8 cellular contexts compared by ENCODE assay signal in genomic region chr2:232418466-232419244, GRCh38. TPM values are rescaled to one million over a fixed set of nuclear protein-coding genes. Genes with fewer than 3 reads are reported as not detected.
DNase-seq lines count a peak whose midpoint lies in the region; ATAC-seq, FAIRE-seq and TF ChIP-seq lines count a peak whose summit lies in the region.

No MANE protein-coding gene starts in this region.

- 7% methylated on average over 37 of the region's 49 CpGs; no CpG with 5 or more reads in 1 of the 2 experiments for WGBS in H1 (ENCODE audit: extremely low coverage in 1 of 2, insufficient coverage in 1 of 2, insufficient read length in 1 of 2, insufficient replicate concordance in 2 of 2, low coverage in 1 of 2, low lambda C conversion rate in 2 of 2, missing lambda C conversion rate in 1 of 2), 2 experiments

- H3K9me3 ChIP-seq in H1 (ENCODE audit: insufficient read depth in 2 of 2, low read depth in 1 of 2, low read length in 1 of 2) = no peaks in the 10 kb centered on the region

- peaks cover 8 to 55% (median 32%) of the 10 kb centered on the region in 4 experiments for H3K36me3 ChIP-seq in H1 (ENCODE audit: control insufficient read depth in 2 of 4, insufficient read depth in 4 of 4, low read length in 3 of 4)

- TF ChIP-seq EP300 in H1 (IDR thresholded peaks at IDR 0.05; ENCODE audit: borderline replicate concordance in 1 of 2, low read depth in 2 of 2, low read length in 2 of 2) = no peak

- peak overlapping the region; percentile 41 for H3K4ac ChIP-seq in H1 (replicated peaks; ENCODE audit: insufficient read length, low read depth, low read length)

- H2BK20ac ChIP-seq in H1 (ENCODE audit: low read length) = no peak overlapping the region

- POLR2A ChIA-PET in H1 (lab: Charles Lee; ENCODE audit: partially characterized antibody) = interaction anchor here (0.7 to 7.0 kb wide), 12 partner anchors 8 to 95 kb away, joined by 3 to 57 read pairs (median 4); partner anchors contain the start of gene ALPG

- H4K91ac ChIP-seq in H1 (replicated peaks; ENCODE audit: insufficient read length, low read length) = peak overlapping the region; percentile 34

- H3K14ac ChIP-seq in H1 (ENCODE audit: insufficient read length) = no peak overlapping the region

- peak overlapping the region; percentile 88; the same call in 1 of the 2 replicates for H2BK15ac ChIP-seq in H1 (ENCODE audit: low read length)

- H3K27ac ChIP-seq in H1 (ENCODE audit: low read depth, low read length) = no peak overlapping the region

- peak overlapping the region; percentile 69 to 95 (median 76) for H3K4me3 ChIP-seq in H1 (ENCODE audit: extremely low read depth in 1 of 4, insufficient read depth in 2 of 4, low read depth in 3 of 4, low read length in 4 of 4)

- H3K56ac ChIP-seq in H1 (replicated peaks; ENCODE audit: insufficient read length, low read depth, low read length) = no peak overlapping the region

- no peak overlapping the region for H2AK5ac ChIP-seq in H1 (ENCODE audit: low read depth, low read length)

- peaks cover 5 to 13% of the 10 kb centered on the region in 2 experiments for H4K20me1 ChIP-seq in H1 (replicated peaks in 1 of 2; ENCODE audit: control insufficient read depth in 1 of 2, insufficient read depth in 2 of 2, low read length in 2 of 2)

- ATAC-seq in HG03354 (IDR thresholded peaks at IDR 0.05; ENCODE audit: poor library complexity, severe bottlenecking, unreplicated experiment) = no peak

- TF ChIP-seq CTCF in H1 (IDR thresholded peaks at IDR 0.05; ENCODE audit: control extremely low read depth in 1 of 3, insufficient read depth in 1 of 3, low read depth in 1 of 3, low read length in 3 of 3) = no peak

- H3K79me2 ChIP-seq in H1 (ENCODE audit: control insufficient read depth in 1 of 2, insufficient read depth in 2 of 2, low read length in 2 of 2) = peaks cover 0 to 44% of the 10 kb centered on the region in 2 experiments; a peak in 2 of 4 replicates

- CTCF ChIA-PET in H1 (lab: Charles Lee; ENCODE audit: partially characterized antibody) = interaction anchor here (0.7 to 9.8 kb wide), 14 partner anchors 8 to 392 kb away, joined by 3 to 80 read pairs (median 6); partner anchors contain the start of gene PRSS56

- intact Hi-C loops in posterior vena cava (cut with DNase I) = no loop called here

- peak overlapping the region; percentile 60 to 67 (median 62); a peak in 6 of 7 replicates for H3K9ac ChIP-seq in H1 (replicated peaks in 1 of 4; ENCODE audit: extremely low read depth in 1 of 4, low read depth in 3 of 4, low read length in 3 of 4)

- no peak for TF ChIP-seq RAD21 in H1 (IDR thresholded peaks at IDR 0.05 in 1 of 2, conservative IDR thresholded peaks at IDR 0.05 in 1 of 2; ENCODE audit: low read depth in 2 of 2, low read length in 2 of 2)

- H2BK120ac ChIP-seq in H1 (replicated peaks; ENCODE audit: low read depth, low read length) = no peak overlapping the region

- H3K23ac ChIP-seq in H1 (ENCODE audit: insufficient read length) = no peak overlapping the region

- H3K27me3 ChIP-seq in H1 (replicated peaks in 1 of 4; ENCODE audit: control insufficient read depth in 3 of 4, extremely low read depth in 1 of 4, insufficient read depth in 3 of 4, low read length in 3 of 4) = peaks cover 12 to 40% (median 36%) of the 10 kb centered on the region in 4 experiments

- H3K79me1 ChIP-seq in H1 (ENCODE audit: low read depth, low read length) = peaks cover 4% of the 10 kb centered on the region

- peak overlapping the region; percentile 75; the same call in 1 of the 2 replicates for H2BK12ac ChIP-seq in H1 (ENCODE audit: low read depth, low read length)

- H4K5ac ChIP-seq in H1 (ENCODE audit: insufficient read length, low read depth, low read length) = peak overlapping the region; percentile 18

- FAIRE-seq in H1 (lab: Jason Lieb, UNC) = no peak

- no peak for TF ChIP-seq POLR2A in H1 (IDR thresholded peaks at IDR 0.05; ENCODE audit: control extremely low read depth in 1 of 2, low read depth in 2 of 2, low read length in 2 of 2)

- H3K4me1 ChIP-seq in H1 (replicated peaks in 1 of 4; ENCODE audit: control insufficient read depth in 3 of 4, insufficient read depth in 4 of 4, low read length in 3 of 4) = peaks cover 4 to 34% (median 22%) of the 10 kb centered on the region in 4 experiments

- peak overlapping the region; percentile 43; the same call in 1 of the 2 replicates for H4K8ac ChIP-seq in H1 (ENCODE audit: extremely low read depth, insufficient read depth, low read length)

- H3K4me2 ChIP-seq in H1 (ENCODE audit: insufficient read depth in 1 of 2, low read depth in 2 of 2, low read length in 2 of 2) = peak overlapping the region; percentile 77 to 88

- H2AFZ ChIP-seq in H1 (ENCODE audit: low read length) = no peak overlapping the region

- peak overlapping the region; percentile 90 for H3K18ac ChIP-seq in H1 (ENCODE audit: extremely low read depth, low read length)

- peak overlapping the region; percentile 52; the same call in 1 of the 2 replicates for H2BK5ac ChIP-seq in H1 (ENCODE audit: low read depth, low read length)

- H3K23me2 ChIP-seq in H1 (ENCODE audit: low read depth, low read length) = peaks cover 23% of the 10 kb centered on the region; the same call in 1 of the 2 replicates

- DNase-seq in EH (ENCODE audit: low read depth) (peak; percentile 21), NCI-H226 (peak; percentile 51), H1 (ENCODE audit: low read depth in 1 of 2, low spot score in 2 of 2) (peak in 1 of 2 experiments; percentile 63), posterior vena cava (ENCODE audit: low spot score) (peak; percentile 83), NCI-H1048 (lab: John Stamatoyannopoulos, UW) (no peak), cerebellar nuclear complex (lab: John Stamatoyannopoulos, UW) (no peak), AG08395 (ENCODE audit: low spot score) (no peak)

TF ChIP-seq in H1, 55 proteins besides CTCF, POLR2A, EP300 and RAD21:
- TF ChIP-seq PHF8 (conservative IDR thresholded peaks at IDR 0.05; ENCODE audit: low read depth, low read length) (0 out of 2 replicates have a peak, but pooled peaks have one; percentile 20), RNF2 (IDR thresholded peaks at IDR 0.05; ENCODE audit: borderline replicate concordance, low read depth, low read length, missing control alignments, poor library complexity, severe bottlenecking) (peak; percentile 30), POLR2AphosphoS5 (IDR thresholded peaks at IDR 0.05; ENCODE audit: low read depth, low read length) (no peak), EGR1 (IDR thresholded peaks at IDR 0.05; ENCODE audit: borderline replicate concordance, low read depth, low read length) (peak; percentile 45; the same call in 1 of the 2 replicates), HDAC2 (IDR thresholded peaks at IDR 0.05; ENCODE audit: borderline replicate concordance in 1 of 2, low read depth in 2 of 2, low read length in 2 of 2) (no peak), KDM4A (IDR thresholded peaks at IDR 0.05; ENCODE audit: low read depth, low read length, severe bottlenecking) (peak; percentile 45), SIRT6 (IDR thresholded peaks at IDR 0.05; ENCODE audit: low read length) (no peak), EZH2 (IDR thresholded peaks at IDR 0.05; ENCODE audit: low read depth, low read length, severe bottlenecking) (peak; percentile 45)

RNA-seq across cellular contexts. Expression of gene ALPG, which starts 12.0 kb away (rescaled TPM):
- 0.56 and 0.75 TPM in 2 replicates for total RNA-seq in H1 (2021; fragmentation: NEBNext Ultra II Directional; extraction: Animal tissue kit (Norgen Biotek cat#: 25700))
- 2.1 and 3.2 TPM in 2 replicates for polyA plus RNA-seq in H1 (2011; rRNA removed)
- 1.2 TPM for polyA plus RNA-seq in H1 (2011; cell fraction: cytosol; rRNA removed)
- 2.3 TPM for polyA plus RNA-seq in H1 (2011; cell fraction: nucleus; rRNA removed)
- 1.1 to 3.0 TPM (median 2.2 TPM) in 4 replicates for polyA plus RNA-seq in H1 (2012, experiment 1 of 2)
- polyA plus RNA-seq in H1 (2012, experiment 2 of 2) = 1.0 TPM
- polyA plus RNA-seq in H1 (2013, experiment 1 of 2) = 1.4 TPM
- 1.1 TPM for polyA plus RNA-seq in H1 (2013, experiment 2 of 2)
- polyA minus RNA-seq in H1 (2011; rRNA and poly(A)+ RNA removed) = 0.44 and 0.57 TPM in 2 replicates
- 0.88 TPM for polyA minus RNA-seq in H1 (2011; cell fraction: cytosol; rRNA and poly(A)+ RNA removed)
- polyA minus RNA-seq in H1 (2011; cell fraction: nucleus; rRNA and poly(A)+ RNA removed) = 0.70 TPM
- total RNA-seq in posterior vena cava = not detected

RNA-seq across cellular contexts. Expression of gene ALPI, which starts 37.3 kb away (rescaled TPM):
- total RNA-seq in H1 (2021; fragmentation: NEBNext Ultra II Directional; extraction: Animal tissue kit (Norgen Biotek cat#: 25700)) = not detected in 2 replicates
- not detected in 2 replicates for polyA plus RNA-seq in H1 (2011; rRNA removed)
- polyA plus RNA-seq in H1 (2011; cell fraction: cytosol; rRNA removed) = not detected
- polyA plus RNA-seq in H1 (2011; cell fraction: nucleus; rRNA removed) = not detected
- not detected in 4 replicates for polyA plus RNA-seq in H1 (2012, experiment 1 of 2)
- not detected for polyA plus RNA-seq in H1 (2012, experiment 2 of 2)
- not detected for polyA plus RNA-seq in H1 (2013, experiment 1 of 2)
- not detected for polyA plus RNA-seq in H1 (2013, experiment 2 of 2)
- not detected in 2 replicates for polyA minus RNA-seq in H1 (2011; rRNA and poly(A)+ RNA removed)
- not detected for polyA minus RNA-seq in H1 (2011; cell fraction: cytosol; rRNA and poly(A)+ RNA removed)
- not detected for polyA minus RNA-seq in H1 (2011; cell fraction: nucleus; rRNA and poly(A)+ RNA removed)
- not detected for total RNA-seq in posterior vena cava

RNA-seq across cellular contexts. Expression of gene ALPP, which starts 40.1 kb away (rescaled TPM):
- total RNA-seq in H1 (2021; fragmentation: NEBNext Ultra II Directional; extraction: Animal tissue kit (Norgen Biotek cat#: 25700)) = 0.15 TPM in 1 of 2 replicates, not detected in the other
- polyA plus RNA-seq in H1 (2011; rRNA removed) = 0.15 and 0.20 TPM in 2 replicates
- polyA plus RNA-seq in H1 (2011; cell fraction: cytosol; rRNA removed) = 0.06 TPM
- 0.19 TPM for polyA plus RNA-seq in H1 (2011; cell fraction: nucleus; rRNA removed)
- polyA plus RNA-seq in H1 (2012, experiment 1 of 2) = 0.28 to 0.85 TPM (median 0.65 TPM) in 4 replicates
- polyA plus RNA-seq in H1 (2012, experiment 2 of 2) = 0.07 TPM
- 0.12 TPM for polyA plus RNA-seq in H1 (2013, experiment 1 of 2)
- polyA plus RNA-seq in H1 (2013, experiment 2 of 2) = 0.06 TPM
- 0.06 and 0.07 TPM in 2 replicates for polyA minus RNA-seq in H1 (2011; rRNA and poly(A)+ RNA removed)
- polyA minus RNA-seq in H1 (2011; cell fraction: cytosol; rRNA and poly(A)+ RNA removed) = not detected
- not detected for polyA minus RNA-seq in H1 (2011; cell fraction: nucleus; rRNA and poly(A)+ RNA removed)
- not detected for total RNA-seq in posterior vena cava

Comparison
In these comparisons a context has a peak if more than half of its experiments do, and no peak if none do; other contexts are left out.
1. DNase-seq: peak in EH (single experiment), NCI-H226 (single experiment) and posterior vena cava (single experiment); none in NCI-H1048 (single experiment), cerebellar nuclear complex (0 of 2) and AG08395 (single experiment).